11 cellular contexts compared by ENCODE assay signal in the genomic region with DNA sequence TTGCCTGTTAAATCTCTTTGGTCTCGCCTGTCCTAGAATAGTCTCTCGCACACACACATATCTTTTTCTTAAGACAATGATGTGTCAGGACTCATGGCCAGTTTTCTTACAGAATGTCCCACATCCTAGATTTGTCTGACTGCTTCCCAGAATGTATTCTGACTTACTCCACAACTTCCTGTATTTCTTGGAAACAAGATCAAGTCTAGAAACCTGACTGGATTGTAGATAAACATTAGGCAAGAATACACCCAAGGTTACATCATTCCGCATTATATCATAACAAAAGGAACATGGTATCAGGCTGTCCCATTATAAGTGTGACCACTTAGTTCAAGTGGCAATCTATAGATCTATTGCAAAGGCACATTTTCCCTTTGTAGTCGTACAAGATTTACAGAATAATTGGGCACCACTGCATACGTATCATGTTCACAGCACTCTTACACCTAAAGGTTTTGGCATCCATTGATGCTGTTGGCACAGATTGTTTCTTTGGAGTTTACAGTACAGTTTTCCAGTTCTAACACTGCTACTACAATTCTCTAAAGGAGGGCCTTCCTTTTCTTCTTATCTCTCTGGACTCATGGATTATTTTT. TPM values are rescaled to one million over a fixed set of nuclear protein-coding genes. Genes with fewer than 3 reads are reported as not detected.
A peak's percentile ranks its signal among the peaks of the same experiment; 100 is the strongest.
DNase-seq lines count a peak whose midpoint lies in the region; ATAC-seq and TF ChIP-seq lines count a peak whose summit lies in the region.
"Had no signal": no experiment of that assay in that cellular context is flagged by ENCODE, and none has a peak within 500 bp of the region (broad histone marks: within the 10 kb centered on the region; RNA-seq: fewer than 3 reads in every experiment).

No MANE protein-coding gene starts in this region.

- H3K36me3 Mint-ChIP-seq in WTC11: peaks cover 18% of the 10 kb centered on the region

- POLR2A ChIA-PET in WTC11 (lab: Charles Lee): no interaction called here

- no peak overlapping the region for H3K4me3 Mint-ChIP-seq in WTC11

- no peak for ATAC-seq in WTC11

- H3K4me1 Mint-ChIP-seq in WTC11: peaks cover 19% of the 10 kb centered on the region

- peak; percentile 18 for DNase-seq in HT1080 (ENCODE audit: low read depth)
- no peak for DNase-seq in WTC11 (ENCODE audit: low spot score)
- peak; percentile 26 for DNase-seq in glomerular visceral epithelial cell (ENCODE audit: extremely low spot score)
- peak; percentile 79 for DNase-seq in renal cortical epithelial cell (ENCODE audit: low read depth)
- no peak for DNase-seq in HT-29 (ENCODE audit: low spot score)
- DNase-seq in HCEC 1CT: no peak
- DNase-seq in NOMO-1 treated with DMSO at 0.1 percent for 48 hours (lab: John Stamatoyannopoulos, UW; ENCODE audit: unreplicated experiment): no peak
- DNase-seq: activated CD4-positive, alpha-beta T cell treated with anti-CD3 and anti-CD28 coated beads, Interleukin-2, amount 50 U/mL, for 1 hour; mesendoderm; NCI-H187 treated with DMSO at 0.1 percent for 48 hours; psoas muscle had no signal

- peak overlapping the region; percentile 56; the same call in 1 of the 2 replicates for H3K27ac Mint-ChIP-seq in WTC11

- CTCF ChIA-PET in WTC11 (lab: Charles Lee): no interaction called here

- H3K9me3 Mint-ChIP-seq in WTC11: peaks cover 20% of the 10 kb centered on the region

- H3K27me3 Mint-ChIP-seq in WTC11 (ENCODE audit: low read depth): no peaks in the 10 kb centered on the region

- TF ChIP-seq CTCF in WTC11 (IDR thresholded peaks at IDR 0.05): no peak

TF ChIP-seq in WTC11, 78 proteins besides CTCF, POLR2A, EP300 and RAD21:
- TF ChIP-seq FOXP1 (CRISPR knock-in tag; IDR thresholded peaks at IDR 0.05; ENCODE audit: borderline replicate concordance) (no peak), GABPB1 (CRISPR knock-in tag; IDR thresholded peaks at IDR 0.05) (peak; percentile 87)

RNA-seq across cellular contexts. Expression of a gene that starts 56.4 kb away (rescaled TPM):
- 15.0 and 17.4 TPM in 2 replicates for total RNA-seq in HT1080 (2014; rRNA removed; shearing (Covaris generic))
- polyA plus RNA-seq in HT1080 (2015; cell fraction: cytosol; rRNA removed): 9.0 and 10.3 TPM in 2 replicates
- 27.4 and 38.5 TPM in 2 replicates for polyA plus RNA-seq in HT1080 (2015; cell fraction: nucleus; rRNA removed)
- total RNA-seq in WTC11 (2021) (20.7 to 23.0 TPM (median 22.2 TPM) in 3 replicates), renal cortical epithelial cell (107 and 125 TPM in 2 replicates)
- 20.4 and 26.4 TPM in 2 replicates for total RNA-seq in HT-29 (2014; rRNA removed; shearing (Covaris generic))

Comparison
In these comparisons a context has a peak if more than half of its experiments do, and no peak if none do; other contexts are left out.
1. DNase-seq: peak in HT1080 (single experiment), glomerular visceral epithelial cell (single experiment) and renal cortical epithelial cell (single experiment); none in WTC11 (single experiment), HT-29 (single experiment), HCEC 1CT (single experiment) and NOMO-1 treated with DMSO at 0.1 percent for 48 hours (single experiment).